Comparison of ENCODE assay signal across 8 cellular contexts in genomic region chr18:77100751-77101355, GRCh38. TPM values are rescaled to one million over a fixed set of nuclear protein-coding genes. Genes with fewer than 3 reads are reported as not detected.
DNase-seq lines count a peak whose midpoint lies in the region; FAIRE-seq and TF ChIP-seq lines count a peak whose summit lies in the region.

No MANE protein-coding gene starts in this region.

- peak overlapping the region; percentile 24 to 42 for H3K9ac ChIP-seq in kidney (ENCODE audit: low read length in 2 of 2)

- TF ChIP-seq POLR2A in thyroid gland (IDR thresholded peaks at IDR 0.05), result no peak

- TF ChIP-seq CTCF in kidney (IDR thresholded peaks at IDR 0.05; ENCODE audit: borderline replicate concordance, extremely low read depth, insufficient read depth), result no peak
- no peak for TF ChIP-seq CTCF in thyroid gland (IDR thresholded peaks at IDR 0.05)
- TF ChIP-seq CTCF in WERI-Rb-1 (IDR thresholded peaks at IDR 0.05; ENCODE audit: low read depth, low read length), result no peak

- peaks cover 36 to 47% of the 10 kb centered on the region in 2 donors for H3K4me1 ChIP-seq in kidney (ENCODE audit: control insufficient read depth in 1 of 2, insufficient read depth in 1 of 2, low read depth in 1 of 2, low read length in 2 of 2)
- peaks cover 15 to 42% of the 10 kb centered on the region in 2 donors for H3K4me1 ChIP-seq in thyroid gland

- H3K27me3 ChIP-seq in thyroid gland (no peaks in the 10 kb centered on the region), WERI-Rb-1 (ENCODE audit: insufficient read depth, low read depth, severe bottlenecking) (no peaks in the 10 kb centered on the region)

- H3K4me3 ChIP-seq in kidney (ENCODE audit: low read length in 2 of 2), result no peak overlapping the region
- no peak overlapping the region for H3K4me3 ChIP-seq in thyroid gland (replicated peaks in 1 of 3)
- H3K4me3 ChIP-seq in WERI-Rb-1 (ENCODE audit: low read depth, low read length), result no peak overlapping the region

- H3K36me3 ChIP-seq in kidney (ENCODE audit: control insufficient read depth in 1 of 2, insufficient read depth in 2 of 2, low read length in 2 of 2) (peaks cover 0 to 3% of the 10 kb centered on the region in 2 donors), thyroid gland (peaks cover 0 to 9% of the 10 kb centered on the region in 2 donors), WERI-Rb-1 (no peaks in the 10 kb centered on the region)

- H3K9me3 ChIP-seq in kidney (ENCODE audit: control insufficient read depth in 1 of 2, low read length in 2 of 2), result no peaks in the 10 kb centered on the region
- H3K9me3 ChIP-seq in thyroid gland, result no peaks in the 10 kb centered on the region
- H3K9me3 ChIP-seq in WERI-Rb-1 (ENCODE audit: severe bottlenecking), result no peaks in the 10 kb centered on the region

- FAIRE-seq in kidney (lab: Jason Lieb, UNC), result no peak

- DNase-seq in activated naive CD4-positive, alpha-beta T cell treated with Interleukin-2 at 50 U/mL for 16 hours, result peak; percentile 46
- no peak for DNase-seq in activated naive CD4-positive, alpha-beta T cell (lab: John Stamatoyannopoulos, UW)
- peak; percentile 77 for DNase-seq in activated effector memory CD4-positive, alpha-beta T cell treated with anti-CD3 and anti-CD28 coated beads, Interleukin-2, amount 50 U/mL, for 16 hours
- DNase-seq in kidney (no peak), thyroid gland (no peak), WERI-Rb-1 (no peak), SIG-M5 (lab: John Stamatoyannopoulos, UW) (no peak), cerebellar cortex (ENCODE audit: low spot score) (no peak)

- WGBS in thyroid gland, 2 donors, result 75 to 86% methylated on average over 8 of the region's 8 CpGs

- H3K27ac ChIP-seq in kidney (ENCODE audit: low read depth in 2 of 2, low read length in 2 of 2) (peak overlapping the region; percentile 83 to 93), thyroid gland (peak overlapping the region in 2 of 3 donors; percentile 73 to 79), WERI-Rb-1 (no peak overlapping the region)

- intact Hi-C loops in kidney (cut with DNase I), result no loop called here
- intact Hi-C loops in thyroid gland (cut with DNase I), result no loop called here

RNA-seq across cellular contexts. Expression of gene MBP, which starts 31.7 kb away (rescaled TPM):
- 61.2 TPM for total RNA-seq in kidney
- polyA plus RNA-seq in kidney (ENCODE audit: insufficient read depth, low read depth, low replicate concordance), result 15.1 TPM
- total RNA-seq in thyroid gland, result 10 to 100 TPM; 44.0 to 68.0 (median 60.2) TPM

Comparison
In these comparisons a context has a peak if more than half of its experiments do, and no peak if none do; other contexts are left out.
1. DNase-seq: peak in activated naive CD4-positive, alpha-beta T cell treated with Interleukin-2 at 50 U/mL for 16 hours (single experiment) and activated effector memory CD4-positive, alpha-beta T cell treated with anti-CD3 and anti-CD28 coated beads, Interleukin-2, amount 50 U/mL, for 16 hours (single experiment); none in activated naive CD4-positive, alpha-beta T cell (0 of 4), kidney (single experiment), thyroid gland (0 of 2), WERI-Rb-1 (single experiment), SIG-M5 (single experiment) and cerebellar cortex (single experiment).